Comparison of ENCODE assay signal across 25 cellular contexts in the genomic region with DNA sequence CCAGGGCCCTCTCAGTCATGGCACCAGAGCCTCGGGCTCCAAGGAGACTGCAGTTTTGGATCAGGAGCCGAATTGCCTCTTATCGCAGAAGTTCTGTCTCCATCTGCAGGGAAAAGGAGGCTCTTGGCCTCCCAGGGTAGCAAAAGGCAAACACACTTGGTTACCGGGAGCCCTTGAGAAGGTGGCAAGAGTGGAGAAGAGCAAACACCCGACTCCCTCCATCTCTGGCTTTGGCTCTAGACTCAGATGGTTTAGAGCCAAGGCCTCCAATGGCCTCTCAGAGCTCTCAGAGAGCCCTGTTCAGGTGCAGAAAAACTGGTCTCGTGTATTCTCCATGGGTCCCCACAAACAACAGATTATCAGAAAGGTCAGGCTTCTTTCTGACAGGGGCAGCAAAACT. TPM values are rescaled to one million over a fixed set of nuclear protein-coding genes. Genes with fewer than 3 reads are reported as not detected.
DNase-seq lines count a peak whose midpoint lies in the region; ATAC-seq and TF ChIP-seq lines count a peak whose summit lies in the region.
"Had no signal": no experiment of that assay in that cellular context is flagged by ENCODE, and none has a peak within 500 bp of the region (broad histone marks: within the 10 kb centered on the region; RNA-seq: fewer than 3 reads in every experiment).

No MANE protein-coding gene starts in this region.

- peaks cover 59% of the 10 kb centered on the region for H3K4me1 Mint-ChIP-seq in activated T-cell treated with anti-CD3 and anti-CD28 coated beads, Interleukin-2, amount 50 U/mL, for 72 hours (ENCODE audit: low read depth)
- peaks cover 96% of the 10 kb centered on the region for H3K4me1 Mint-ChIP-seq in CD14-positive monocyte
- H3K4me1 Mint-ChIP-seq in dendritic cell treated with granulocyte-macrophage colony-stimulating factor and Interleukin-4, amounts not matched to agents 40 ng/mL and 50 ng/mL, for 4 days (ENCODE audit: low read depth), result peaks cover 91% of the 10 kb centered on the region

- TF ChIP-seq CTCF in CD14-positive monocyte (IDR thresholded peaks at IDR 0.05), result no peak

- no peaks in the 10 kb centered on the region for H3K36me3 Mint-ChIP-seq in activated T-cell treated with anti-CD3 and anti-CD28 coated beads, Interleukin-2, amount 50 U/mL, for 72 hours (ENCODE audit: insufficient read depth in 2 of 2)
- peaks cover 2 to 4% of the 10 kb centered on the region in 2 donors for H3K36me3 Mint-ChIP-seq in CD14-positive monocyte
- no peaks in the 10 kb centered on the region for H3K36me3 Mint-ChIP-seq in dendritic cell treated with granulocyte-macrophage colony-stimulating factor and Interleukin-4, amounts not matched to agents 40 ng/mL and 50 ng/mL, for 4 days (ENCODE audit: low read depth)
- H3K36me3 Mint-ChIP-seq: activated naive CD4-positive, alpha-beta T cell treated with anti-CD3 and anti-CD28 coated beads, Interleukin-2, amount 50 U/mL, for 72 hours; type B pancreatic cell had no signal

- no peaks in the 10 kb centered on the region for H3K27me3 Mint-ChIP-seq in activated T-cell treated with anti-CD3 and anti-CD28 coated beads, Interleukin-2, amount 50 U/mL, for 72 hours (ENCODE audit: low read depth)
- peaks cover 0 to 1% (median 0%) of the 10 kb centered on the region in 3 donors for H3K27me3 Mint-ChIP-seq in CD14-positive monocyte (ENCODE audit: low read depth in 3 of 3)
- H3K27me3 Mint-ChIP-seq in dendritic cell treated with granulocyte-macrophage colony-stimulating factor and Interleukin-4, amounts not matched to agents 40 ng/mL and 50 ng/mL, for 4 days, result no peaks in the 10 kb centered on the region
- H3K27me3 Mint-ChIP-seq: activated T-helper 17 cell treated with anti-CD3 and anti-CD28 coated beads, Interleukin-2, amount 50 U/mL, for 72 hours; B cell; effector memory CD8-positive, alpha-beta T cell had no signal

- DNase-seq in activated T-cell treated with anti-CD3 and anti-CD28 coated beads, Interleukin-2, amount 50 U/mL, for 72 hours, result no peak
- DNase-seq in activated T-cell treated with anti-CD3 and anti-CD28 coated beads, Interleukin-2, amount 50 U/mL, for 1 hour, result no peak
- DNase-seq in CD14-positive monocyte (ENCODE audit: low spot score) (peak; percentile 24), posterior vena cava (ENCODE audit: low spot score) (peak; percentile 4), RPMI8226 (no peak), OCI-M1 (lab: John Stamatoyannopoulos, UW) (no peak)
- DNase-seq in stimulated activated CD4-positive, alpha-beta T cell treated with anti-CD3 and anti-CD28 coated beads, Interleukin-4, amount 100 ng/mL, for 4 hours, result no peak
- DNase-seq: activated CD4-positive, alpha-beta T cell treated with anti-CD3 and anti-CD28 coated beads for 4 hours; aorta; colonic mucosa; effector memory CD8-positive, alpha-beta T cell; GDM1; heart left ventricle; mesenchymal stem cell; NCI-H2081; NCI-H345; NCI-H82; SK-N-SH; stimulated activated CD8-positive, alpha-beta memory T cell treated with anti-CD3 and anti-CD28 coated beads, Interleukin-4, amount 100 ng/mL, for 48 hours had no signal

- no peak overlapping the region for H3K4me3 Mint-ChIP-seq in activated T-cell treated with anti-CD3 and anti-CD28 coated beads, Interleukin-2, amount 50 U/mL, for 72 hours
- peak overlapping the region in 1 of 2 donors; percentile 11 for H3K4me3 Mint-ChIP-seq in CD14-positive monocyte
- H3K4me3 Mint-ChIP-seq in dendritic cell treated with granulocyte-macrophage colony-stimulating factor and Interleukin-4, amounts not matched to agents 40 ng/mL and 50 ng/mL, for 4 days, result no peak overlapping the region
- H3K4me3 Mint-ChIP-seq: activated T-helper 17 cell treated with anti-CD3 and anti-CD28 coated beads, Interleukin-2, amount 50 U/mL, for 72 hours; B cell; type B pancreatic cell had no signal

- intact Hi-C loops in CD14-positive monocyte (cut with micrococcal nuclease), result no loop called here
- intact Hi-C loops in dendritic cell treated with granulocyte-macrophage colony-stimulating factor and Interleukin-4, amounts not matched to agents 40 ng/mL and 50 ng/mL, for 4 days (cut with micrococcal nuclease), result loop anchor here (10.0 kb wide), 1 partner anchor 196 kb away; no protein-coding TSS in a partner anchor
- intact Hi-C loops in posterior vena cava (cut with DNase I), result no loop called here

- no peaks in the 10 kb centered on the region for H3K9me3 Mint-ChIP-seq in activated T-cell treated with anti-CD3 and anti-CD28 coated beads, Interleukin-2, amount 50 U/mL, for 72 hours
- H3K9me3 Mint-ChIP-seq in CD14-positive monocyte, result peaks cover 0 to 2% (median 0%) of the 10 kb centered on the region in 7 donors
- no peaks in the 10 kb centered on the region for H3K9me3 Mint-ChIP-seq in dendritic cell treated with granulocyte-macrophage colony-stimulating factor and Interleukin-4, amounts not matched to agents 40 ng/mL and 50 ng/mL, for 4 days
- H3K9me3 Mint-ChIP-seq: activated naive CD4-positive, alpha-beta T cell treated with anti-CD3 and anti-CD28 coated beads, Interleukin-2, amount 50 U/mL, for 72 hours; activated T-helper 17 cell treated with anti-CD3 and anti-CD28 coated beads, Interleukin-2, amount 50 U/mL, for 72 hours; effector memory CD8-positive, alpha-beta T cell; type B pancreatic cell had no signal

- no peak for ATAC-seq in activated T-cell treated with anti-CD3 and anti-CD28 coated beads, Interleukin-2, amount 50 U/mL, for 72 hours (replicated peaks in 1 of 2)
- ATAC-seq: activated naive CD4-positive, alpha-beta T cell treated with anti-CD3 and anti-CD28 coated beads, Interleukin-2, amount 50 U/mL, for 72 hours; activated T-helper 17 cell treated with anti-CD3 and anti-CD28 coated beads, Interleukin-2, amount 50 U/mL, for 72 hours had no signal

- H3K27ac Mint-ChIP-seq in activated T-cell treated with anti-CD3 and anti-CD28 coated beads, Interleukin-2, amount 50 U/mL, for 72 hours, result peak overlapping the region; percentile 34
- H3K27ac Mint-ChIP-seq in CD14-positive monocyte, result peak overlapping the region in 5 of 7 donors; percentile 75 to 95 (median 91)
- H3K27ac Mint-ChIP-seq in dendritic cell treated with granulocyte-macrophage colony-stimulating factor and Interleukin-4, amounts not matched to agents 40 ng/mL and 50 ng/mL, for 4 days, result peak overlapping the region; percentile 91
- H3K27ac Mint-ChIP-seq: activated T-helper 17 cell treated with anti-CD3 and anti-CD28 coated beads, Interleukin-2, amount 50 U/mL, for 72 hours; B cell; effector memory CD8-positive, alpha-beta T cell; type B pancreatic cell had no signal

RNA-seq across cellular contexts. Expression of a gene that starts 44.6 kb away (rescaled TPM):
- 1 to 10 TPM; 3.0 to 8.1 TPM for total RNA-seq in activated T-cell treated with anti-CD3 and anti-CD28 coated beads, Interleukin-2, amount 50 U/mL, for 72 hours
- 10 to 100 TPM; 73.7 to 92.7 TPM for polyA plus RNA-seq in CD14-positive monocyte
- 1 to 10 TPM; 4.6 to 5.6 TPM for total RNA-seq in posterior vena cava
- total RNA-seq: MCF 10A had no signal

Comparison
In these comparisons a context has a peak if more than half of its experiments do, and no peak if none do; other contexts are left out.
1. DNase-seq: peak in CD14-positive monocyte (single experiment) and posterior vena cava (single experiment); none in activated T-cell treated with anti-CD3 and anti-CD28 coated beads, Interleukin-2, amount 50 U/mL, for 72 hours (0 of 2), activated T-cell treated with anti-CD3 and anti-CD28 coated beads, Interleukin-2, amount 50 U/mL, for 1 hour (single experiment), RPMI8226 (single experiment), OCI-M1 (single experiment) and stimulated activated CD4-positive, alpha-beta T cell treated with anti-CD3 and anti-CD28 coated beads, Interleukin-4, amount 100 ng/mL, for 4 hours (0 of 2).
2. H3K27ac Mint-ChIP-seq: peak in every context shown above with its lines; median percentile 91 in CD14-positive monocyte; 91 in dendritic cell treated with granulocyte-macrophage colony-stimulating factor and Interleukin-4, amounts not matched to agents 40 ng/mL and 50 ng/mL, for 4 days; 34 in activated T-cell treated with anti-CD3 and anti-CD28 coated beads, Interleukin-2, amount 50 U/mL, for 72 hours.